In genomic region chr14:99733551-99734405, GRCh38 we compare ENCODE assay signal across 14 cellular contexts. TPM values are rescaled to one million over a fixed set of nuclear protein-coding genes. Genes with fewer than 3 reads are reported as not detected.
DNase-seq lines count a peak whose midpoint lies in the region; ATAC-seq and TF ChIP-seq lines count a peak whose summit lies in the region.
"Had no signal": no experiment of that assay in that cellular context is flagged by ENCODE, and none has a peak within 500 bp of the region (broad histone marks: within the 10 kb centered on the region; RNA-seq: fewer than 3 reads in every experiment).

No MANE protein-coding gene starts in this region.

- H3K36me3 ChIP-seq in BE2C (no peaks in the 10 kb centered on the region), WERI-Rb-1 (no peaks in the 10 kb centered on the region), heart right ventricle (no peaks in the 10 kb centered on the region)
- H3K36me3 ChIP-seq: brain microvascular endothelial cell, esophagus squamous epithelium had no signal

- peak overlapping the region; percentile 64 for H3K4me3 Mint-ChIP-seq in neural crest cell
- H3K4me3 Mint-ChIP-seq: natural killer cell had no signal

- H3K9me3 ChIP-seq in BE2C (no peaks in the 10 kb centered on the region), WERI-Rb-1 (ENCODE audit: severe bottlenecking) (no peaks in the 10 kb centered on the region), heart right ventricle (no peaks in the 10 kb centered on the region)
- H3K9me3 ChIP-seq: esophagus squamous epithelium had no signal

- no peaks in the 10 kb centered on the region for H3K36me3 Mint-ChIP-seq in neural crest cell (ENCODE audit: low read depth)
- H3K36me3 Mint-ChIP-seq: natural killer cell had no signal

- 63 to 72% methylated on average over 26 of the region's 26 CpGs for WGBS in heart right ventricle, 2 donors

- H3K4me1 Mint-ChIP-seq in neural crest cell = peaks cover 4% of the 10 kb centered on the region
- H3K4me1 Mint-ChIP-seq: natural killer cell had no signal

- H3K27ac ChIP-seq in WERI-Rb-1 (no peak overlapping the region), heart right ventricle (peak overlapping the region in 9 of 10 donors; percentile 18 to 93 (median 74))
- H3K27ac ChIP-seq: brain microvascular endothelial cell had no signal

- no peaks in the 10 kb centered on the region for H3K27me3 Mint-ChIP-seq in neural crest cell (ENCODE audit: low read depth)

- H3K4me3 ChIP-seq in BE2C (ENCODE audit: low read depth, low read length) (no peak overlapping the region), WERI-Rb-1 (ENCODE audit: low read depth, low read length) (no peak overlapping the region), heart right ventricle (peak overlapping the region in 1 of 10 donors; percentile 9)
- H3K4me3 ChIP-seq: esophagus squamous epithelium had no signal

- no peaks in the 10 kb centered on the region for H3K9me3 Mint-ChIP-seq in neural crest cell
- H3K9me3 Mint-ChIP-seq: natural killer cell had no signal

- H3K27ac Mint-ChIP-seq in neural crest cell (ENCODE audit: unreplicated experiment) = no peak overlapping the region
- H3K27ac Mint-ChIP-seq: natural killer cell had no signal

- TF ChIP-seq CTCF in BE2C (IDR thresholded peaks at IDR 0.05; ENCODE audit: low read depth, low read length) = no peak
- no peak for TF ChIP-seq CTCF in WERI-Rb-1 (IDR thresholded peaks at IDR 0.05; ENCODE audit: low read depth, low read length)
- TF ChIP-seq CTCF in heart right ventricle (IDR thresholded peaks at IDR 0.05) = no peak
- no peak for TF ChIP-seq CTCF in neural crest cell (conservative IDR thresholded peaks at IDR 0.05)

- ATAC-seq in heart right ventricle (peak in 4 of 8 donors; percentile 8 to 26 (median 15)), GM18520 (IDR thresholded peaks at IDR 0.05; ENCODE audit: unreplicated experiment) (no peak)
- ATAC-seq: natural killer cell, Panc1 had no signal

- H3K4me1 ChIP-seq in BE2C = peaks cover 6% of the 10 kb centered on the region
- H3K4me1 ChIP-seq in heart right ventricle = peaks cover 15 to 92% (median 66%) of the 10 kb centered on the region in 9 donors

- DNase-seq in BE2C = peak; percentile 7
- peak; percentile 9 for DNase-seq in WERI-Rb-1
- DNase-seq in heart right ventricle = peak in 1 of 2 donors; percentile 53
- no peak for DNase-seq in neural crest cell (ENCODE audit: low read depth, low spot score)
- DNase-seq in GF-D8 (lab: John Stamatoyannopoulos, UW) = no peak
- no peak for DNase-seq in NCI-H524 treated with DMSO at 0.1 percent for 48 hours (lab: John Stamatoyannopoulos, UW)
- DNase-seq in NCI-H82 treated with DMSO at 0.1 percent for 48 hours (lab: John Stamatoyannopoulos, UW; ENCODE audit: unreplicated experiment) = no peak
- DNase-seq: brain microvascular endothelial cell; esophagus squamous epithelium; GDM1; natural killer cell; stimulated activated CD4-positive, alpha-beta T cell treated with anti-CD3 and anti-CD28 coated beads, Interleukin-15, amount 100 ng/mL, for 24 hours had no signal

- intact Hi-C loops in heart right ventricle (cut with DNase I) = loop anchor here in 3 of 10 donors (5.0 to 10.0 kb wide), 3 partner anchors 59 to 74 kb away; partner anchors contain the start of gene EML1 (in 3 of the 3)

- H3K27me3 ChIP-seq in BE2C (no peaks in the 10 kb centered on the region; the same call in 1 of the 2 replicates), WERI-Rb-1 (ENCODE audit: insufficient read depth, low read depth, severe bottlenecking) (no peaks in the 10 kb centered on the region), heart right ventricle (peaks cover 0 to 35% (median 0%) of the 10 kb centered on the region in 7 donors)
- H3K27me3 ChIP-seq: brain microvascular endothelial cell had no signal

RNA-seq across cellular contexts. Expression of gene CYP46A1, which starts 49.7 kb away (rescaled TPM):
- 0.26 TPM for polyA plus RNA-seq in BE2C (2012; ENCODE audit: insufficient read depth, insufficient read length, low read depth)
- total RNA-seq in heart right ventricle (1 to 10 TPM; 2.0 to 6.1 (median 3.9) TPM), neural crest cell (3.0 and 3.6 TPM in 2 replicates)
- polyA plus RNA-seq in heart right ventricle = 1 to 10 TPM; 1.5 to 2.3 TPM

RNA-seq across cellular contexts. Expression of gene EML1, which starts 59.4 kb away (rescaled TPM):
- 19.2 TPM for polyA plus RNA-seq in BE2C (2012; ENCODE audit: insufficient read depth, insufficient read length, low read depth)
- 10 to 100 TPM; 28.6 to 49.2 (median 36.3) TPM for total RNA-seq in heart right ventricle
- 10 to 100 TPM in 1 of 2 donors, 1 to 10 TPM in 1; 9.1 to 11.0 TPM for polyA plus RNA-seq in heart right ventricle
- total RNA-seq in neural crest cell = 36.7 and 40.1 TPM in 2 replicates
- total RNA-seq: natural killer cell had no signal

Comparison
In these comparisons a context has a peak if more than half of its experiments do, and no peak if none do; other contexts are left out.
1. DNase-seq: peak in BE2C (single experiment) and WERI-Rb-1 (single experiment); none in neural crest cell (single experiment), GF-D8 (single experiment), NCI-H524 treated with DMSO at 0.1 percent for 48 hours (single experiment) and NCI-H82 treated with DMSO at 0.1 percent for 48 hours (single experiment).